26 cellular contexts compared by ENCODE assay signal in genomic region chr17:66730497-66730923, GRCh38.
A peak's percentile ranks its signal among the peaks of the same experiment; 100 is the strongest.
DNase-seq lines count a peak whose midpoint lies in the region; ATAC-seq and TF ChIP-seq lines count a peak whose summit lies in the region.
"Had no signal": no experiment of that assay in that cellular context is flagged by ENCODE, and none has a peak within 500 bp of the region (broad histone marks: within the 10 kb centered on the region; RNA-seq: fewer than 3 reads in every experiment).

No MANE protein-coding gene starts in this region.

- no peaks in the 10 kb centered on the region for H3K9me3 ChIP-seq in HUES48 (ENCODE audit: control insufficient read depth, insufficient read depth, low read length)
- no peaks in the 10 kb centered on the region for H3K9me3 ChIP-seq in iPS-20b (ENCODE audit: insufficient read depth, low read depth, low read length)
- H3K9me3 ChIP-seq in heart right ventricle = no peaks in the 10 kb centered on the region
- H3K9me3 ChIP-seq: BLaER1, ovary, right atrium auricular region, tibial nerve had no signal

- 83 to 86% methylated on average over 6 of the region's 6 CpGs for WGBS in heart right ventricle, 2 donors

- in situ Hi-C loops in astrocyte of the spinal cord (cut with HindIII; ENCODE audit: low sequenced_read_pairs) = no loop called here

- H3K27ac ChIP-seq in HUES48 (ENCODE audit: low read depth, low read length) = peak overlapping the region; percentile 67
- peak overlapping the region; percentile 54 for H3K27ac ChIP-seq in iPS-20b (ENCODE audit: low read length)
- no peak overlapping the region for H3K27ac ChIP-seq in heart right ventricle
- H3K27ac ChIP-seq: BLaER1, dorsolateral prefrontal cortex, ovary, right atrium auricular region, tibial nerve, WERI-Rb-1 had no signal

- TF ChIP-seq CTCF in astrocyte of the spinal cord (IDR thresholded peaks at IDR 0.05; ENCODE audit: low read depth, low read length) (no peak), heart right ventricle (IDR thresholded peaks at IDR 0.05) (no peak)

- peak; percentile 33 for DNase-seq in ELF-1 (ENCODE audit: low read depth, low spot score)
- peak; percentile 59 for DNase-seq in astrocyte of the spinal cord (ENCODE audit: low read depth, low spot score)
- no peak for DNase-seq in heart right ventricle
- DNase-seq in retina = no peak
- DNase-seq: activated naive CD4-positive, alpha-beta T cell treated with anti-CD3 and anti-CD28 coated beads, Interleukin-2, amount 50 U/mL, for 16 hours; anterior cingulate cortex; COR-L47; DMS53; dorsolateral prefrontal cortex; HCEC 1CT; Karpas-422; NCI-H146; NCI-H2171; NCI-H524; ovary; SHP77; stimulated activated CD4-positive, alpha-beta T cell treated with anti-CD3 and anti-CD28 coated beads, Interleukin-2, amount 100 ng/mL, for 24 hours; T-helper 9 cell; WERI-Rb-1 had no signal

- H3K4me1 ChIP-seq in HUES48 (ENCODE audit: control insufficient read depth, insufficient read depth, low read length) = peaks cover 36% of the 10 kb centered on the region
- H3K4me1 ChIP-seq in iPS-20b (ENCODE audit: insufficient read depth, low read length) = peaks cover 13% of the 10 kb centered on the region
- H3K4me1 ChIP-seq in heart right ventricle = peaks cover 0 to under 1% (median 0%) of the 10 kb centered on the region in 9 donors

- ATAC-seq in heart right ventricle (no peak), HG03521 (IDR thresholded peaks at IDR 0.05; ENCODE audit: unreplicated experiment) (no peak)
- ATAC-seq: Panc1 had no signal

- peak overlapping the region; percentile 46; the same call in 1 of the 2 replicates for H3K9ac ChIP-seq in HUES48 (ENCODE audit: low read depth, low read length)
- peak overlapping the region; percentile 74 for H3K9ac ChIP-seq in iPS-20b (ENCODE audit: low read depth, low read length)
- H3K9ac ChIP-seq: BLaER1 had no signal

- peaks cover 2% of the 10 kb centered on the region; the same call in 1 of the 2 replicates for H3K36me3 ChIP-seq in HUES48 (ENCODE audit: control insufficient read depth, insufficient read depth, low read length)
- no peaks in the 10 kb centered on the region for H3K36me3 ChIP-seq in iPS-20b (ENCODE audit: insufficient read depth, low read depth, low read length)
- H3K36me3 ChIP-seq in heart right ventricle = peaks cover 0 to 6% (median 0%) of the 10 kb centered on the region in 9 donors
- H3K36me3 ChIP-seq: ovary, right atrium auricular region, WERI-Rb-1 had no signal

- H3K27me3 ChIP-seq in HUES48 (ENCODE audit: control insufficient read depth, insufficient read depth, low read length) (no peaks in the 10 kb centered on the region), iPS-20b (ENCODE audit: insufficient read depth, low read length) (no peaks in the 10 kb centered on the region), heart right ventricle (no peaks in the 10 kb centered on the region)
- H3K27me3 ChIP-seq: BLaER1, dorsolateral prefrontal cortex, ovary, right atrium auricular region, tibial nerve had no signal

- intact Hi-C loops in heart right ventricle (cut with DNase I) = no loop called here

- H3K4me3 ChIP-seq in HUES48 (ENCODE audit: low read depth, low read length) (no peak overlapping the region), astrocyte of the spinal cord (ENCODE audit: low read depth, low read length) (no peak overlapping the region), iPS-20b (ENCODE audit: low read length) (no peak overlapping the region), heart right ventricle (no peak overlapping the region)
- H3K4me3 ChIP-seq: BLaER1, dorsolateral prefrontal cortex, ovary, right atrium auricular region, tibial nerve had no signal

Comparison
In these comparisons a context has a peak if more than half of its experiments do, and no peak if none do; other contexts are left out.
1. DNase-seq: peak in ELF-1 (single experiment) and astrocyte of the spinal cord (single experiment); none in heart right ventricle (0 of 2) and retina (single experiment).
2. H3K27ac ChIP-seq: peak in HUES48 (single experiment) and iPS-20b (single experiment); none in heart right ventricle (0 of 10).